6 cellular contexts compared by ENCODE assay signal in the genomic region with DNA sequence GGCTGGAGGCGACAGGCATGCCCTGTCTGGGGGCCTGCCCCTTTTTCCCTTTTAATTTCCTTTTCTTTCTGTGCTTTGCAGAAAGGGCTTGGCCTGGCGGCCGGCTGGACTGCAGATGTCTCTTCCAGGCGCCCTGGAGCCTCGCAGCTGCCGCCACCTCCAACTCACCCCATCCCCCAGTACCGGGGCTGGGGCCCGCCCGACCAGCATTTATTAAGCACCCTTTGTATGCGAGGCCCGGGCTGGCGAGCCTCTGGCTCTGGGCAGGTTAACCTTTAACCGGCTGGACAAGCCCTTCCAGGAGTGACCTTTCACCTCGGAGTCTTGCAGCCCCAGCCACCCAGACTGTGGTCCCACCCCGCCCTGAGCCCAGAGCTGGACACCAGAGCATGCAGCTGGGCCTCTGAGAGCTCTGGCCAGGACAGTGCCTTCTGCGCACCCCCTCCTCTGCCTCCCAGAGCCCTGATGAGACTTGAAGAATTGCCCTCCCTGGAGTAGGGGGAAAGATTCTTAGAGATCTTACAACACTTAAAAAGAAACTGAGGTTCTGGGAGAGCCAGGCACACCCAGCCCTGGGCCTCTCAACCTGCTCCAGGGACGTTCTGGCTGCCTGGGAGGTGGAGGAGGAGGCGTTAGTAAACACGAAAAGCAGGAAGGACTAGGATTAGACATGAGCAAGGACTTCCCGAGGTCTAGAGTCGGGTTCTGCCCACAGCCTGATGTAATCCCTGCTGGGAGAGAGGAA. TPM values are rescaled to one million over a fixed set of nuclear protein-coding genes. Genes with fewer than 3 reads are reported as not detected.
DNase-seq lines count a peak whose midpoint lies in the region; ATAC-seq and TF ChIP-seq lines count a peak whose summit lies in the region.

No MANE protein-coding gene starts in this region.

- H3K27ac ChIP-seq in DND-41 (ENCODE audit: low read length), result peak overlapping the region; percentile 80
- no peak overlapping the region for H3K27ac ChIP-seq in PC-3 (ENCODE audit: low read length)
- H3K27ac ChIP-seq in heart right ventricle, result peak overlapping the region; percentile 37 to 91 (median 78)
- H3K27ac ChIP-seq in thyroid gland, result peak overlapping the region; percentile 59 to 82 (median 62)

- H3K27me3 ChIP-seq in DND-41 (ENCODE audit: insufficient read depth, low read length, poor library complexity), result no peaks in the 10 kb centered on the region
- H3K27me3 ChIP-seq in PC-3 (ENCODE audit: low read length), result no peaks in the 10 kb centered on the region
- H3K27me3 ChIP-seq in heart right ventricle, result no peaks in the 10 kb centered on the region
- H3K27me3 ChIP-seq in thyroid gland, result no peaks in the 10 kb centered on the region

- H4K20me1 ChIP-seq in DND-41 (ENCODE audit: insufficient read depth, low read length), result peaks cover 8% of the 10 kb centered on the region
- peaks cover 13% of the 10 kb centered on the region for H4K20me1 ChIP-seq in PC-3 (ENCODE audit: low read length)

- ATAC-seq in DND-41 (ENCODE audit: insufficient read depth, low read depth), result no peak; the same call in 2 of the 3 replicates
- no peak for ATAC-seq in PC-3
- peak; percentile 0 to 40 (median 26) for ATAC-seq in heart right ventricle
- ATAC-seq in HG02870 (IDR thresholded peaks at IDR 0.05; ENCODE audit: unreplicated experiment), result no peak
- no peak for ATAC-seq in activated CD4-positive, CD25-positive, alpha-beta regulatory T cell treated with anti-CD3 and anti-CD28 coated beads, Interleukin-2, amount 50 U/mL, for 24 hours

- H3K4me3 ChIP-seq in DND-41 (ENCODE audit: low read depth in 1 of 2, low read length in 2 of 2) (peak overlapping the region; percentile 34 to 92; a peak in 3 of 4 replicates), PC-3 (ENCODE audit: low read length) (peak overlapping the region; percentile 69; the same call in 1 of the 2 replicates), heart right ventricle (peak overlapping the region; percentile 6 to 93 (median 56)), thyroid gland (replicated peaks in 1 of 3) (peak overlapping the region in 2 of 3 donors; percentile 49 to 55)

- no peaks in the 10 kb centered on the region for H3K9me2 ChIP-seq in PC-3 (replicated peaks; ENCODE audit: low read length)

- peaks cover 31% of the 10 kb centered on the region for H3K79me2 ChIP-seq in DND-41 (ENCODE audit: insufficient read depth, low read length)
- peaks cover 34% of the 10 kb centered on the region for H3K79me2 ChIP-seq in PC-3 (ENCODE audit: low read length)

- POLR2A ChIA-PET in PC-3 (lab: Charles Lee; ENCODE audit: unreplicated experiment), result no interaction called here

- BruUV-seq in PC-3 (replicated peaks; lab: Mats Ljungman, UMichigan), result no TSS peak

- peak overlapping the region; percentile 96 for H2AFZ ChIP-seq in DND-41 (ENCODE audit: low read depth, low read length)
- H2AFZ ChIP-seq in PC-3 (ENCODE audit: low read length), result peak overlapping the region; percentile 90

- no peak for TF ChIP-seq CTCF in DND-41 (IDR thresholded peaks at IDR 0.05; ENCODE audit: borderline replicate concordance, extremely low read depth, low read length, poor library complexity, severe bottlenecking)
- no peak for TF ChIP-seq CTCF in PC-3 (conservative IDR thresholded peaks at IDR 0.05; ENCODE audit: low read depth, low read length)
- no peak for TF ChIP-seq CTCF in heart right ventricle (IDR thresholded peaks at IDR 0.05)
- no peak for TF ChIP-seq CTCF in thyroid gland (IDR thresholded peaks at IDR 0.05)

- peak overlapping the region; percentile 98 for H3K4me2 ChIP-seq in DND-41 (ENCODE audit: insufficient read depth, low read length)
- peak overlapping the region; percentile 92 for H3K4me2 ChIP-seq in PC-3 (ENCODE audit: low read length)

- 19 to 23% methylated on average over 21 of the region's 21 CpGs for WGBS in heart right ventricle, 2 donors
- 29 to 36% methylated on average over 12 to 16 of the region's 21 CpGs for WGBS in thyroid gland, 2 donors

- H3K36me3 ChIP-seq in DND-41 (ENCODE audit: insufficient read depth, low read length) (no peaks in the 10 kb centered on the region), PC-3 (ENCODE audit: low read depth, low read length) (no peaks in the 10 kb centered on the region), heart right ventricle (peaks cover 0 to 23% (median 0%) of the 10 kb centered on the region in 9 donors), thyroid gland (no peaks in the 10 kb centered on the region)

- TF ChIP-seq POLR2A in thyroid gland (IDR thresholded peaks at IDR 0.05), result no peak

- H3K4me1 ChIP-seq in DND-41 (ENCODE audit: insufficient read depth, low read length) (peaks cover 35% of the 10 kb centered on the region), PC-3 (ENCODE audit: insufficient read depth, low read length) (peaks cover 30% of the 10 kb centered on the region), heart right ventricle (peaks cover 10 to 43% (median 34%) of the 10 kb centered on the region in 9 donors), thyroid gland (peaks cover 29% of the 10 kb centered on the region in 2 donors)

- H3K9me3 ChIP-seq in DND-41 (ENCODE audit: insufficient read depth, low read length, severe bottlenecking) (no peaks in the 10 kb centered on the region), PC-3 (ENCODE audit: low read length) (no peaks in the 10 kb centered on the region), heart right ventricle (no peaks in the 10 kb centered on the region), thyroid gland (no peaks in the 10 kb centered on the region)

- H3K9ac ChIP-seq in DND-41 (ENCODE audit: low read depth, low read length) (peak overlapping the region; percentile 81), PC-3 (ENCODE audit: low read length) (0 out of 2 replicates have a peak overlapping the region, but pooled peaks have one; percentile 58)

- no peaks in the 10 kb centered on the region for H3F3A ChIP-seq in PC-3 (ENCODE audit: low read length, unreplicated experiment)

- CTCF ChIA-PET in PC-3 (lab: Charles Lee), result no interaction called here

- intact Hi-C loops in PC-3 (cut with micrococcal nuclease) (no loop called here), heart right ventricle (cut with DNase I) (no loop called here), thyroid gland (cut with DNase I) (no loop called here)

- no peak for DNase-seq in DND-41
- no peak for DNase-seq in PC-3
- DNase-seq in heart right ventricle, result peak; percentile 46 to 50
- peak; percentile 29 to 37 for DNase-seq in thyroid gland

RNA-seq across cellular contexts. Expression of a gene that starts 1.1 kb away (rescaled TPM):
- total RNA-seq in PC-3 (2014; rRNA removed), result 134 and 159 TPM in 2 replicates
- total RNA-seq in heart right ventricle, result 10 to 100 TPM; 34.5 to 79.7 (median 42.2) TPM
- polyA plus RNA-seq in heart right ventricle, result 10 to 100 TPM; 32.0 to 46.1 TPM
- total RNA-seq in thyroid gland, result 100 to 1,000 TPM in 2 of 4 donors, 10 to 100 TPM in 2; 66.0 to 117 (median 97.9) TPM

RNA-seq across cellular contexts. Expression of a gene that starts 17.7 kb away (rescaled TPM):
- total RNA-seq in PC-3 (2014; rRNA removed), result not detected in 2 replicates
- total RNA-seq in heart right ventricle, result 10 to 100 TPM in 1 of 10 donors, 1 to 10 TPM in 9; 3.4 to 10.7 (median 6.6) TPM
- polyA plus RNA-seq in heart right ventricle, result 10 to 100 TPM; 11.5 to 30.9 TPM
- total RNA-seq in thyroid gland, result 10 to 100 TPM in 3 of 4 donors, 1 to 10 TPM in 1; 8.9 to 24.3 (median 11.1) TPM

RNA-seq across cellular contexts. Expression of a gene that starts 20.4 kb away (rescaled TPM):
- total RNA-seq in PC-3 (2014; rRNA removed), result 196 and 214 TPM in 2 replicates
- 10 to 100 TPM; 64.5 to 83.4 (median 74.4) TPM for total RNA-seq in heart right ventricle
- polyA plus RNA-seq in heart right ventricle, result 10 to 100 TPM; 68.9 to 88.2 TPM
- total RNA-seq in thyroid gland, result 10 to 100 TPM; 49.6 to 87.5 (median 71.1) TPM

RNA-seq across cellular contexts. Expression of a gene that starts 20.8 kb away (rescaled TPM):
- 5.6 and 9.4 TPM in 2 replicates for total RNA-seq in PC-3 (2014; rRNA removed)
- total RNA-seq in heart right ventricle, result 10 to 100 TPM in 9 of 10 donors, 1 to 10 TPM in 1; 7.2 to 38.6 (median 15.0) TPM
- 10 to 100 TPM; 14.3 to 47.4 TPM for polyA plus RNA-seq in heart right ventricle
- 10 to 100 TPM in 3 of 4 donors, 1 to 10 TPM in 1; 9.7 to 33.5 (median 21.8) TPM for total RNA-seq in thyroid gland

RNA-seq across cellular contexts. Expression of a gene that starts 31.7 kb away (rescaled TPM):
- 32.5 and 41.5 TPM in 2 replicates for total RNA-seq in PC-3 (2014; rRNA removed)
- 10 to 100 TPM; 25.1 to 36.6 (median 28.3) TPM for total RNA-seq in heart right ventricle
- polyA plus RNA-seq in heart right ventricle, result 10 to 100 TPM; 48.6 to 67.6 TPM
- 10 to 100 TPM; 21.4 to 36.0 (median 27.4) TPM for total RNA-seq in thyroid gland

Comparison
In these comparisons a context has a peak if more than half of its experiments do, and no peak if none do; other contexts are left out.
1. ATAC-seq: peak in heart right ventricle (8 of 8); none in DND-41 (single experiment), PC-3 (single experiment), HG02870 (single experiment) and activated CD4-positive, CD25-positive, alpha-beta regulatory T cell treated with anti-CD3 and anti-CD28 coated beads, Interleukin-2, amount 50 U/mL, for 24 hours (0 of 2).
2. DNase-seq: peak in heart right ventricle (2 of 2) and thyroid gland (2 of 2); none in DND-41 (single experiment) and PC-3 (single experiment).
3. Peak in every context shown above with its lines, with median percentiles within 50 percentile points of each other: H3K4me3 ChIP-seq.